ENCODE assay signal across 11 cellular contexts in the genomic region with DNA sequence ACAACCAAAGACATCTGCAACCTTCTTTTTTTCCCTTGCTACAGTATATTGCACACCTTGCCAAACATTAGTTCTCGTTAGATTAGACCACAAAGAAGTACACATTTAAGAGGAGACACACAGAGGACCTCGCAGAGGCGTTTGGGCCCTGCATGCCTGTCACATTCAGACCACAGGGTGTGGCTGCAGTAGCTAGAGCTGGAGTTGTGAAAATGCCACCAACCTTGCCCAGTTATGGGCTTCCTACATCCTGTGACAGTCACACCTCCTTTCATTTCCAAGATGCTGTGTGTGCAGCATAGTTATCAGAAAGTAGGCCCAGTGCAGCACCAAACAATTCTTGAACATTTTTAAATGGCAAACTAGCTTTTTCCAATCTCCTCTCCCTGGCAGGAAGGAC. TPM values are rescaled to one million over a fixed set of nuclear protein-coding genes. Genes with fewer than 3 reads are reported as not detected.
DNase-seq lines count a peak whose midpoint lies in the region; ATAC-seq and TF ChIP-seq lines count a peak whose summit lies in the region.
"Had no signal": no experiment of that assay in that cellular context is flagged by ENCODE, and none has a peak within 500 bp of the region (broad histone marks: within the 10 kb centered on the region; RNA-seq: fewer than 3 reads in every experiment).

No MANE protein-coding gene starts in this region.

- peaks cover 24 to 34% of the 10 kb centered on the region in 2 donors for H3K27me3 Mint-ChIP-seq in T-cell

- no peaks in the 10 kb centered on the region for H3K9me3 ChIP-seq in right cardiac atrium (ENCODE audit: control insufficient read depth, low read length)
- H3K9me3 ChIP-seq in heart right ventricle, result no peaks in the 10 kb centered on the region
- no peaks in the 10 kb centered on the region for H3K9me3 ChIP-seq in upper lobe of right lung
- H3K9me3 ChIP-seq: adrenal gland, BE2C had no signal

- H3K36me3 Mint-ChIP-seq in T-cell, result no peaks in the 10 kb centered on the region

- no peaks in the 10 kb centered on the region for H3K4me1 ChIP-seq in right cardiac atrium (ENCODE audit: control insufficient read depth, insufficient read depth, low read length)
- H3K4me1 ChIP-seq in heart right ventricle, result peaks cover 0 to 33% (median 13%) of the 10 kb centered on the region in 9 donors
- peaks cover 19% of the 10 kb centered on the region for H3K4me1 ChIP-seq in upper lobe of right lung
- H3K4me1 ChIP-seq: adrenal gland had no signal

- intact Hi-C loops in right cardiac atrium (cut with DNase I), result no loop called here
- intact Hi-C loops in heart right ventricle (cut with DNase I), result loop anchor here in 5 of 10 donors (5.0 to 10.0 kb wide), 4 partner anchors 37 to 240 kb away; a partner anchor contains a TSS
- intact Hi-C loops in upper lobe of right lung (cut with DNase I), result no loop called here

- H3K36me3 ChIP-seq in heart right ventricle (no peaks in the 10 kb centered on the region), upper lobe of right lung (no peaks in the 10 kb centered on the region), brain microvascular endothelial cell (replicated peaks) (no peaks in the 10 kb centered on the region)
- H3K36me3 ChIP-seq: adrenal gland, BE2C had no signal

- 76% methylated on average over 3 of the region's 3 CpGs for WGBS in right cardiac atrium
- 81 to 85% methylated on average over 3 of the region's 3 CpGs for WGBS in heart right ventricle, 2 donors

- H3K27ac ChIP-seq in right cardiac atrium (ENCODE audit: low read length) (no peak overlapping the region), heart right ventricle (peak overlapping the region in 2 of 10 donors; percentile 70 to 85), upper lobe of right lung (peak overlapping the region; percentile 66), brain microvascular endothelial cell (no peak overlapping the region)

- H3K4me3 Mint-ChIP-seq in T-cell, result peak overlapping the region in 2 of 3 donors; percentile 55 to 71

- H3K4me1 Mint-ChIP-seq in T-cell, result peaks cover 16 to 34% (median 24%) of the 10 kb centered on the region in 3 donors

- ATAC-seq in right cardiac atrium (peak in 1 of 2 donors; percentile 7), heart right ventricle (no peak), HG02870 (IDR thresholded peaks at IDR 0.05; ENCODE audit: unreplicated experiment) (peak; percentile 59), T-cell (replicated peaks in 1 of 4) (peak; percentile 38 to 84 (median 60)), upper lobe of right lung (peak; percentile 61), HG03571 (IDR thresholded peaks at IDR 0.05; ENCODE audit: unreplicated experiment) (no peak)

- peak overlapping the region in 1 of 2 donors; percentile 9 for H3K27ac Mint-ChIP-seq in T-cell

- POLR2A ChIA-PET in T-cell (lab: Charles Lee), result no interaction called here

- in situ Hi-C loops in brain microvascular endothelial cell (cut with HindIII; ENCODE audit: low pct_ligation_motif_present, low sequenced_read_pairs), result no loop called here

- CTCF ChIA-PET in T-cell (lab: Charles Lee), result interaction anchor here in 1 of 2 donors (0.6 to 1.2 kb wide), 3 partner anchors 8 to 227 kb away, joined by 3 to 5 read pairs (median 3); no protein-coding TSS in a partner anchor

- peak in 1 of 3 donors; percentile 51 for DNase-seq in right cardiac atrium
- DNase-seq in heart right ventricle, result no peak
- DNase-seq in T-cell, result peak in 29 of 34 experiments; percentile 10 to 68 (median 42)
- peak; percentile 56 for DNase-seq in upper lobe of right lung
- DNase-seq in DMS153 treated with DMSO at 0.1 percent for 48 hours (lab: John Stamatoyannopoulos, UW; ENCODE audit: unreplicated experiment), result no peak
- DNase-seq in brain microvascular endothelial cell, result no peak
- DNase-seq: BE2C, NCI-H82 had no signal

- no peaks in the 10 kb centered on the region for H3K9me3 Mint-ChIP-seq in T-cell

- H3K4me3 ChIP-seq in right cardiac atrium (ENCODE audit: low read length) (peak overlapping the region; percentile 11), heart right ventricle (peak overlapping the region in 4 of 10 donors; percentile 53 to 79 (median 76)), upper lobe of right lung (no peak overlapping the region), brain microvascular endothelial cell (ENCODE audit: low read depth, low read length) (no peak overlapping the region)

- no peak for TF ChIP-seq CTCF in heart right ventricle (IDR thresholded peaks at IDR 0.05)
- TF ChIP-seq CTCF in upper lobe of right lung (IDR thresholded peaks at IDR 0.05), result no peak
- no peak for TF ChIP-seq CTCF in brain microvascular endothelial cell (IDR thresholded peaks at IDR 0.05; ENCODE audit: low read depth, low read length, missing control alignments)

- no peaks in the 10 kb centered on the region for H3K27me3 ChIP-seq in right cardiac atrium (ENCODE audit: control insufficient read depth, insufficient read depth)
- peaks cover 0 to 23% (median 0%) of the 10 kb centered on the region in 7 donors for H3K27me3 ChIP-seq in heart right ventricle
- H3K27me3 ChIP-seq in upper lobe of right lung, result no peaks in the 10 kb centered on the region
- no peaks in the 10 kb centered on the region for H3K27me3 ChIP-seq in brain microvascular endothelial cell (replicated peaks)
- H3K27me3 ChIP-seq: adrenal gland had no signal

RNA-seq across cellular contexts. Expression of a gene that starts 2.4 kb away (rescaled TPM):
- total RNA-seq in right cardiac atrium, result 100 to 1,000 TPM; 114 to 162 (median 123) TPM
- 71.7 TPM for polyA plus RNA-seq in right cardiac atrium
- total RNA-seq in heart right ventricle, result 100 to 1,000 TPM in 9 of 10 donors, 10 to 100 TPM in 1; 85.8 to 176 (median 138) TPM
- polyA plus RNA-seq in heart right ventricle, result 100 to 1,000 TPM in 1 of 2 donors, 10 to 100 TPM in 1; 18.9 to 113 TPM
- 100 to 1,000 TPM; 174 to 235 (median 192) TPM for total RNA-seq in T-cell
- total RNA-seq in upper lobe of right lung, result 168 TPM

Comparison
In these comparisons a context has a peak if more than half of its experiments do, and no peak if none do; other contexts are left out.
1. ATAC-seq: peak in HG02870 (single experiment), T-cell (4 of 4) and upper lobe of right lung (single experiment); none in heart right ventricle (0 of 8) and HG03571 (single experiment).
2. DNase-seq: peak in T-cell (29 of 34) and upper lobe of right lung (single experiment); none in heart right ventricle (0 of 2), DMS153 treated with DMSO at 0.1 percent for 48 hours (single experiment) and brain microvascular endothelial cell (single experiment).